3 cellular contexts compared by ENCODE assay signal in genomic region chr6:24661759-24662158, GRCh38. TPM values are rescaled to one million over a fixed set of nuclear protein-coding genes. Genes with fewer than 3 reads are reported as not detected.
"Had no signal": no experiment of that assay in that cellular context is flagged by ENCODE, and none has a peak within 500 bp of the region (broad histone marks: within the 10 kb centered on the region; RNA-seq: fewer than 3 reads in every experiment).

No MANE protein-coding gene starts in this region.

RNA-seq across cellular contexts. Expression of gene KIAA0319, which starts 15.8 kb away (rescaled TPM):
- total RNA-seq: foreskin keratinocyte, left lobe of liver had no signal
- polyA plus RNA-seq: foreskin keratinocyte, heart right ventricle had no signal
